ENCODE assay signal across 1 cellular context in the genomic region with DNA sequence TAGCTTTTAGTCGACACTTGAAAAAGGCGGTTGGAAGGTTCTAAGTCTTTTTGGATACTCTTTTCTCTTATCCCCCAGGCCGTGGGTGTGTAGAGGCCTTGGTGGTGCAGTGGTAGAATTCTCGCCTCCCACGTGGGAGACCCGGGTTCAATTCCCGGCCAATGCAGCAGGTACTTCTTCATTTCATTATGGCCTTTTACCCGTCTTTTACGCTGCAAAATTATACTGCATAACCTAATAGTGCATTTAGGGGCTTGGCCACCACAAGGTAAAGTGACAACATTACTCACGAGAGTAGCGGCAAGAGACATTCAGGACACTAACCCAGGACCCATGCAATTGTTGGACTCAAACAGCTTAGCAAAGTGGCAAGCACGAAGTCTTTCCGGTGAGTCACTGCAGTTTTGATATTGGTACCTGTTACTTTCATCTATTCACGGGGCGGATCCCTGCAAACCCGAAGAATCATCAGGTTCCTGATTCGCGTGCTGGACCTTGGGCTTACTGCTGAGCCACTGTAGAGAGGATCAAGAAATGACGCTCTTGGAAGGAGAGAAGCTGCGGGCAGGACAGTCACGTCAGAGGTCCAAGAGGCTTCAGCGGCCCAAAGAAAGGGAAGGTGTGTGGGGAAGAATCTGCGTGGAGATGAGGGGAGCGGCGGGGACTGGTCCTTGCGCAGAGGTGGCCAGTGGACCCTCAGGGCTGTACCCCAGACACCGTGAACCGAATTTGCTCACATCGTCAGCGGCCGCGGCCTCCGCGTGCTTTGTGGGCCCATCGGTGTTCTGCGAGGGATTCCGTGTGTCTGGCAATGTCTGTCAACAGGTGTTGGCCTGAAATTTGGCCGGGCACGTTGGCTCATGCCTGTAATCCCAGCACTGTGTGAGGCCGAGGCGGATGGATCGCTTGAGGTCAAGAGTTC.
A peak's percentile ranks its signal among the peaks of the same experiment; 100 is the strongest.
TF ChIP-seq lines count a peak whose summit lies in the region.

No MANE protein-coding gene starts in this region.

TF ChIP-seq in HepG2, 621 proteins besides CTCF, POLR2A, EP300 and RAD21 (continued from another document and continues in another):
- TF ChIP-seq RNF219 (CRISPR knock-in tag; IDR thresholded peaks at IDR 0.05) (no peak), HCFC1 (IDR thresholded peaks at IDR 0.05; ENCODE audit: low read depth, low read length) (no peak), JARID2 (CRISPR knock-in tag; IDR thresholded peaks at IDR 0.05; ENCODE audit: insufficient replicate concordance) (no peak), RBFOX2 (IDR thresholded peaks at IDR 0.05; ENCODE audit: low read depth, low read length) (no peak), THAP9 (CRISPR knock-in tag; IDR thresholded peaks at IDR 0.05; ENCODE audit: borderline replicate concordance) (0 out of 2 replicates have a peak, but pooled peaks have one; percentile 40), LCORL (IDR thresholded peaks at IDR 0.05) (no peak), LCORL (CRISPR knock-in tag; IDR thresholded peaks at IDR 0.05) (no peak), SMAD9 (CRISPR knock-in tag; IDR thresholded peaks at IDR 0.05) (no peak), ARID3A (IDR thresholded peaks at IDR 0.05; ENCODE audit: low read depth, low read length) (no peak), ZNF841 (CRISPR knock-in tag; IDR thresholded peaks at IDR 0.05; ENCODE audit: borderline replicate concordance) (no peak), U2AF2 (IDR thresholded peaks at IDR 0.05; ENCODE audit: low read depth, low read length) (no peak), ZNF720 (CRISPR knock-in tag; IDR thresholded peaks at IDR 0.05) (no peak), ZFP37 (CRISPR knock-in tag; IDR thresholded peaks at IDR 0.05; ENCODE audit: borderline replicate concordance) (no peak), GATAD1 (CRISPR knock-in tag; IDR thresholded peaks at IDR 0.05) (no peak), GABPB1 (CRISPR knock-in tag; IDR thresholded peaks at IDR 0.05) (0 out of 2 replicates have a peak, but pooled peaks have one; percentile 24), ELF4 (CRISPR knock-in tag; IDR thresholded peaks at IDR 0.05; ENCODE audit: borderline replicate concordance) (no peak), HNRNPUL1 (IDR thresholded peaks at IDR 0.05; ENCODE audit: low read depth, low read length) (no peak), GPN1 (CRISPR knock-in tag; IDR thresholded peaks at IDR 0.05; ENCODE audit: borderline replicate concordance) (no peak), IKZF1 (IDR thresholded peaks at IDR 0.05) (no peak), EED (CRISPR knock-in tag; IDR thresholded peaks at IDR 0.05) (0 out of 2 replicates have a peak, but pooled peaks have one; percentile 29), GFI1 (CRISPR knock-in tag; IDR thresholded peaks at IDR 0.05; ENCODE audit: borderline replicate concordance) (no peak)
- TF ChIP-seq, protein P1, sequence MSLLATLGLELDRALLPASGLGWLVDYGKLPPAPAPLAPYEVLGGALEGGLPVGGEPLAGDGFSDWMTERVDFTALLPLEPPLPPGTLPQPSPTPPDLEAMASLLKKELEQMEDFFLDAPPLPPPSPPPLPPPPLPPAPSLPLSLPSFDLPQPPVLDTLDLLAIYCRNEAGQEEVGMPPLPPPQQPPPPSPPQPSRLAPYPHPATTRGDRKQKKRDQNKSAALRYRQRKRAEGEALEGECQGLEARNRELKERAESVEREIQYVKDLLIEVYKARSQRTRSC (CRISPR knock-in tag; IDR thresholded peaks at IDR 0.05; ENCODE audit: low read depth) = no peak
- TF ChIP-seq, protein P2, sequence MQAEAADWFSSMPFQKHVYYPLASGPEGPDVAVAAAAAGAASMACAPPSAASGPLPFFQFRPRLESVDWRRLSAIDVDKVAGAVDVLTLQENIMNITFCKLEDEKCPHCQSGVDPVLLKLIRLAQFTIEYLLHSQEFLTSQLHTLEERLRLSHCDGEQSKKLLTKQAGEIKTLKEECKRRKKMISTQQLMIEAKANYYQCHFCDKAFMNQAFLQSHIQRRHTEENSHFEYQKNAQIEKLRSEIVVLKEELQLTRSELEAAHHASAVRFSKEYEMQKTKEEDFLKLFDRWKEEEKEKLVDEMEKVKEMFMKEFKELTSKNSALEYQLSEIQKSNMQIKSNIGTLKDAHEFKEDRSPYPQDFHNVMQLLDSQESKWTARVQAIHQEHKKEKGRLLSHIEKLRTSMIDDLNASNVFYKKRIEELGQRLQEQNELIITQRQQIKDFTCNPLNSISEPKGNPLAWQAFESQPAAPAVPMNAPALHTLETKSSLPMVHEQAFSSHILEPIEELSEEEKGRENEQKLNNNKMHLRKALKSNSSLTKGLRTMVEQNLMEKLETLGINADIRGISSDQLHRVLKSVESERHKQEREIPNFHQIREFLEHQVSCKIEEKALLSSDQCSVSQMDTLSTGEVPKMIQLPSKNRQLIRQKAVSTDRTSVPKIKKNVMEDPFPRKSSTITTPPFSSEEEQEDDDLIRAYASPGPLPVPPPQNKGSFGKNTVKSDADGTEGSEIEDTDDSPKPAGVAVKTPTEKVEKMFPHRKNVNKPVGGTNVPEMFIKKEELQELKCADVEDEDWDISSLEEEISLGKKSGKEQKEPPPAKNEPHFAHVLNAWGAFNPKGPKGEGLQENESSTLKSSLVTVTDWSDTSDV (CRISPR knock-in tag; IDR thresholded peaks at IDR 0.05) = no peak
- TF ChIP-seq, protein P3, sequence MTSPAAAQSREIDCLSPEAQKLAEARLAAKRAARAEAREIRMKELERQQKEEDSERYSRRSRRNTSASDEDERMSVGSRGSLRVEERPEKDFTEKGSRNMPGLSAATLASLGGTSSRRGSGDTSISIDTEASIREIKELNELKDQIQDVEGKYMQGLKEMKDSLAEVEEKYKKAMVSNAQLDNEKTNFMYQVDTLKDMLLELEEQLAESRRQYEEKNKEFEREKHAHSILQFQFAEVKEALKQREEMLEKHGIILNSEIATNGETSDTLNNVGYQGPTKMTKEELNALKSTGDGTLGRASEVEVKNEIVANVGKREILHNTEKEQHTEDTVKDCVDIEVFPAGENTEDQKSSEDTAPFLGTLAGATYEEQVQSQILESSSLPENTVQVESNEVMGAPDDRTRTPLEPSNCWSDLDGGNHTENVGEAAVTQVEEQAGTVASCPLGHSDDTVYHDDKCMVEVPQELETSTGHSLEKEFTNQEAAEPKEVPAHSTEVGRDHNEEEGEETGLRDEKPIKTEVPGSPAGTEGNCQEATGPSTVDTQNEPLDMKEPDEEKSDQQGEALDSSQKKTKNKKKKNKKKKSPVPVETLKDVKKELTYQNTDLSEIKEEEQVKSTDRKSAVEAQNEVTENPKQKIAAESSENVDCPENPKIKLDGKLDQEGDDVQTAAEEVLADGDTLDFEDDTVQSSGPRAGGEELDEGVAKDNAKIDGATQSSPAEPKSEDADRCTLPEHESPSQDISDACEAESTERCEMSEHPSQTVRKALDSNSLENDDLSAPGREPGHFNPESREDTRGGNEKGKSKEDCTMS (CRISPR knock-in tag; conservative IDR thresholded peaks at IDR 0.05) = no peak
- TF ChIP-seq, protein P4, sequence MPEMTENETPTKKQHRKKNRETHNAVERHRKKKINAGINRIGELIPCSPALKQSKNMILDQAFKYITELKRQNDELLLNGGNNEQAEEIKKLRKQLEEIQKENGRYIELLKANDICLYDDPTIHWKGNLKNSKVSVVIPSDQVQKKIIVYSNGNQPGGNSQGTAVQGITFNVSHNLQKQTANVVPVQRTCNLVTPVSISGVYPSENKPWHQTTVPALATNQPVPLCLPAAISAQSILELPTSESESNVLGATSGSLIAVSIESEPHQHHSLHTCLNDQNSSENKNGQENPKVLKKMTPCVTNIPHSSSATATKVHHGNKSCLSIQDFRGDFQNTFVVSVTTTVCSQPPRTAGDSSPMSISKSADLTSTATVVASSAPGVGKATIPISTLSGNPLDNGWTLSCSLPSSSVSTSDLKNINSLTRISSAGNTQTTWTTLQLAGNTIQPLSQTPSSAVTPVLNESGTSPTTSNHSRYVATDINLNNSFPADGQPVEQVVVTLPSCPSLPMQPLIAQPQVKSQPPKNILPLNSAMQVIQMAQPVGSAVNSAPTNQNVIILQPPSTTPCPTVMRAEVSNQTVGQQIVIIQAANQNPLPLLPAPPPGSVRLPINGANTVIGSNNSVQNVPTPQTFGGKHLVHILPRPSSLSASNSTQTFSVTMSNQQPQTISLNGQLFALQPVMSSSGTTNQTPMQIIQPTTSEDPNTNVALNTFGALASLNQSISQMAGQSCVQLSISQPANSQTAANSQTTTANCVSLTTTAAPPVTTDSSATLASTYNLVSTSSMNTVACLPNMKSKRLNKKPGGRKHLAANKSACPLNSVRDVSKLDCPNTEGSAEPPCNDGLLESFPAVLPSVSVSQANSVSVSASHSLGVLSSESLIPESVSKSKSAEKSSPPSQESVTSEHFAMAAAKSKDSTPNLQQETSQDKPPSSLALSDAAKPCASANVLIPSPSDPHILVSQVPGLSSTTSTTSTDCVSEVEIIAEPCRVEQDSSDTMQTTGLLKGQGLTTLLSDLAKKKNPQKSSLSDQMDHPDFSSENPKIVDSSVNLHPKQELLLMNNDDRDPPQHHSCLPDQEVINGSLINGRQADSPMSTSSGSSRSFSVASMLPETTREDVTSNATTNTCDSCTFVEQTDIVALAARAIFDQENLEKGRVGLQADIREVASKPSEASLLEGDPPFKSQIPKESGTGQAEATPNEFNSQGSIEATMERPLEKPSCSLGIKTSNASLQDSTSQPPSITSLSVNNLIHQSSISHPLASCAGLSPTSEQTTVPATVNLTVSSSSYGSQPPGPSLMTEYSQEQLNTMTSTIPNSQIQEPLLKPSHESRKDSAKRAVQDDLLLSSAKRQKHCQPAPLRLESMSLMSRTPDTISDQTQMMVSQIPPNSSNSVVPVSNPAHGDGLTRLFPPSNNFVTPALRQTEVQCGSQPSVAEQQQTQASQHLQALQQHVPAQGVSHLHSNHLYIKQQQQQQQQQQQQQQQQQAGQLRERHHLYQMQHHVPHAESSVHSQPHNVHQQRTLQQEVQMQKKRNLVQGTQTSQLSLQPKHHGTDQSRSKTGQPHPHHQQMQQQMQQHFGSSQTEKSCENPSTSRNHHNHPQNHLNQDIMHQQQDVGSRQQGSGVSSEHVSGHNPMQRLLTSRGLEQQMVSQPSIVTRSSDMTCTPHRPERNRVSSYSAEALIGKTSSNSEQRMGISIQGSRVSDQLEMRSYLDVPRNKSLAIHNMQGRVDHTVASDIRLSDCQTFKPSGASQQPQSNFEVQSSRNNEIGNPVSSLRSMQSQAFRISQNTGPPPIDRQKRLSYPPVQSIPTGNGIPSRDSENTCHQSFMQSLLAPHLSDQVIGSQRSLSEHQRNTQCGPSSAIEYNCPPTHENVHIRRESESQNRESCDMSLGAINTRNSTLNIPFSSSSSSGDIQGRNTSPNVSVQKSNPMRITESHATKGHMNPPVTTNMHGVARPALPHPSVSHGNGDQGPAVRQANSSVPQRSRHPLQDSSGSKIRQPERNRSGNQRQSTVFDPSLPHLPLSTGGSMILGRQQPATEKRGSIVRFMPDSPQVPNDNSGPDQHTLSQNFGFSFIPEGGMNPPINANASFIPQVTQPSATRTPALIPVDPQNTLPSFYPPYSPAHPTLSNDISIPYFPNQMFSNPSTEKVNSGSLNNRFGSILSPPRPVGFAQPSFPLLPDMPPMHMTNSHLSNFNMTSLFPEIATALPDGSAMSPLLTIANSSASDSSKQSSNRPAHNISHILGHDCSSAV (CRISPR knock-in tag; IDR thresholded peaks at IDR 0.05; ENCODE audit: borderline replicate concordance) = no peak
- TF ChIP-seq, protein P5, sequence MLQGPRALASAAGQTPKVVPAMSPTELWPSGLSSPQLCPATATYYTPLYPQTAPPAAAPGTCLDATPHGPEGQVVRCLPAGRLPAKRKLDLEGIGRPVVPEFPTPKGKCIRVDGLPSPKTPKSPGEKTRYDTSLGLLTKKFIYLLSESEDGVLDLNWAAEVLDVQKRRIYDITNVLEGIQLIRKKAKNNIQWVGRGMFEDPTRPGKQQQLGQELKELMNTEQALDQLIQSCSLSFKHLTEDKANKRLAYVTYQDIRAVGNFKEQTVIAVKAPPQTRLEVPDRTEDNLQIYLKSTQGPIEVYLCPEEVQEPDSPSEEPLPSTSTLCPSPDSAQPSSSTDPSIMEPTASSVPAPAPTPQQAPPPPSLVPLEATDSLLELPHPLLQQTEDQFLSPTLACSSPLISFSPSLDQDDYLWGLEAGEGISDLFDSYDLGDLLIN (CRISPR knock-in tag; IDR thresholded peaks at IDR 0.05; ENCODE audit: borderline replicate concordance) = 0 out of 2 replicates have a peak, but pooled peaks have one; percentile 43
